ENCODE assay signal across 16 cellular contexts in the genomic region with DNA sequence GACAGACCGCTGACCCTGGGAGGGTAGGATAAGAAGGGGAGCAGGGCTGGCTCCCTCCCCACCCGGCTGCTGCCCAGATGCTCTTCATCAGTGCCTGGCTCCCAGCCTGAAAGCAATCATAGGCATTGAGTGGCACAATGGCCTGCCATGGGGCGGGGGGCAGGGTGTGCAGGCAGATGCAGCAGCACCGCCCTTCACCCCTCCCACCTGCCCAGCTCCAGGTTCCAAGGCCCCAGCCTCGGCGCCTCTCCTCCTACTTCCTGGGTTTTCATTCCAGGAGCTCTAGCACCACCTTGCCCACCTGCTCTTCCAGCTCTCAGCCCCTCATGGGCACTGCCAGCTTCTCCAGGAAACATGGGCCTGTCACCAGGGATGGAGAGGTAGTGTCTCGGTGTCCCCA.
DNase-seq lines count a peak whose midpoint lies in the region; ATAC-seq, FAIRE-seq and TF ChIP-seq lines count a peak whose summit lies in the region.
"Had no signal": no experiment of that assay in that cellular context is flagged by ENCODE, and none has a peak within 500 bp of the region (broad histone marks: within the 10 kb centered on the region; RNA-seq: fewer than 3 reads in every experiment).

No MANE protein-coding gene starts in this region.

- in situ Hi-C loops in SK-MEL-5 (cut with HindIII; ENCODE audit: low pct_unique_long_range_greater_than_20kb, low sequenced_read_pairs), result no loop called here

- H3K27ac Mint-ChIP-seq in osteocyte (ENCODE audit: unreplicated experiment) (no peak overlapping the region), chondrocyte (ENCODE audit: unreplicated experiment) (no peak overlapping the region)

- H3K27ac ChIP-seq in kidney (ENCODE audit: low read depth in 2 of 2, low read length in 2 of 2), result no peak overlapping the region
- H3K27ac ChIP-seq: parathyroid adenoma had no signal

- H3K9ac ChIP-seq in kidney (ENCODE audit: low read length in 2 of 2), result no peak overlapping the region
- H3K9ac ChIP-seq: parathyroid adenoma had no signal

- DNase-seq in H7 (peak; percentile 89), NCI-H2081 treated with DMSO at 0.1 percent for 48 hours (lab: John Stamatoyannopoulos, UW) (peak; percentile 86), SK-MEL-5 (ENCODE audit: low read depth, low spot score) (peak; percentile 44), osteocyte (ENCODE audit: extremely low spot score, unreplicated experiment) (no peak), kidney (no peak), chondrocyte (ENCODE audit: low spot score) (no peak), H4 (ENCODE audit: low spot score) (no peak)
- DNase-seq: activated CD8-positive, alpha-beta memory T cell treated with anti-CD3 and anti-CD28 coated beads, Interleukin-2, amount 50 U/mL, for 48 hours; CD4-positive, alpha-beta memory T cell; effector memory CD4-positive, alpha-beta T cell; stimulated activated CD4-positive, alpha-beta T cell treated with anti-CD3 and anti-CD28 coated beads, Interleukin-4, amount 100 ng/mL, for 4 hours had no signal

- no peaks in the 10 kb centered on the region for H3K4me1 ChIP-seq in kidney (ENCODE audit: control insufficient read depth in 1 of 2, insufficient read depth in 1 of 2, low read depth in 1 of 2, low read length in 2 of 2)
- H3K4me1 ChIP-seq: parathyroid adenoma had no signal

- peaks cover 64% of the 10 kb centered on the region for H3K27me3 Mint-ChIP-seq in osteocyte (ENCODE audit: unreplicated experiment)
- peaks cover 72% of the 10 kb centered on the region for H3K27me3 Mint-ChIP-seq in chondrocyte (ENCODE audit: low read depth)

- H3K36me3 ChIP-seq in H7 (replicated peaks; ENCODE audit: control insufficient read depth, insufficient read depth, low read length) (no peaks in the 10 kb centered on the region), kidney (ENCODE audit: control insufficient read depth in 1 of 2, insufficient read depth in 2 of 2, low read length in 2 of 2) (no peaks in the 10 kb centered on the region)

- H3K4me1 Mint-ChIP-seq in osteocyte (ENCODE audit: unreplicated experiment), result no peaks in the 10 kb centered on the region
- H3K4me1 Mint-ChIP-seq in chondrocyte (ENCODE audit: low read depth), result no peaks in the 10 kb centered on the region
- H3K4me1 Mint-ChIP-seq: CD4-positive, alpha-beta memory T cell had no signal

- H3K4me3 ChIP-seq in H7 (ENCODE audit: insufficient read depth, low read depth, low read length), result no peak overlapping the region
- no peak overlapping the region for H3K4me3 ChIP-seq in kidney (ENCODE audit: low read length in 2 of 2)
- H3K4me3 ChIP-seq: K562 had no signal

- no peaks in the 10 kb centered on the region for H3K27me3 ChIP-seq in H7 (ENCODE audit: control insufficient read depth, insufficient read depth, low read length)

- H3K4me3 Mint-ChIP-seq in osteocyte (ENCODE audit: unreplicated experiment), result no peak overlapping the region
- no peak overlapping the region for H3K4me3 Mint-ChIP-seq in chondrocyte (ENCODE audit: unreplicated experiment)
- H3K4me3 Mint-ChIP-seq: CD4-positive, alpha-beta memory T cell had no signal

- TF ChIP-seq CTCF in osteocyte (IDR thresholded peaks at IDR 0.05) (peak; percentile 12), kidney (IDR thresholded peaks at IDR 0.05; ENCODE audit: borderline replicate concordance, extremely low read depth, insufficient read depth) (no peak), chondrocyte (IDR thresholded peaks at IDR 0.05) (no peak)

- no peaks in the 10 kb centered on the region for H3K36me3 Mint-ChIP-seq in osteocyte (ENCODE audit: unreplicated experiment)
- H3K36me3 Mint-ChIP-seq in chondrocyte (ENCODE audit: low read depth), result no peaks in the 10 kb centered on the region
- H3K36me3 Mint-ChIP-seq: CD4-positive, alpha-beta memory T cell had no signal

- no peak for ATAC-seq in HG03565 (IDR thresholded peaks at IDR 0.05; ENCODE audit: unreplicated experiment)
- ATAC-seq: K562, Panc1 had no signal

- H3K9me3 ChIP-seq in kidney (ENCODE audit: control insufficient read depth in 1 of 2, low read length in 2 of 2), result no peaks in the 10 kb centered on the region

- intact Hi-C loops in kidney (cut with DNase I), result no loop called here

- no peak for FAIRE-seq in kidney (lab: Jason Lieb, UNC)
- FAIRE-seq: H54, K562 had no signal

- H3K9me3 Mint-ChIP-seq in osteocyte (ENCODE audit: unreplicated experiment) (no peaks in the 10 kb centered on the region), chondrocyte (ENCODE audit: low read depth) (no peaks in the 10 kb centered on the region)

Comparison
In these comparisons a context has a peak if more than half of its experiments do, and no peak if none do; other contexts are left out.
1. DNase-seq: peak in H7 (single experiment), NCI-H2081 treated with DMSO at 0.1 percent for 48 hours (single experiment) and SK-MEL-5 (single experiment); none in osteocyte (single experiment), kidney (single experiment), chondrocyte (single experiment) and H4 (single experiment).